8 cellular contexts compared by ENCODE assay signal in genomic region chr1:244273845-244274619, GRCh38.
DNase-seq lines count a peak whose midpoint lies in the region; ATAC-seq, FAIRE-seq and TF ChIP-seq lines count a peak whose summit lies in the region.

No MANE protein-coding gene starts in this region.

- POLR2A ChIA-PET in A549 (lab: Yijun Ruan, JAX): interaction anchor here (1.2 kb wide), 1 partner anchor 424 kb away, joined by 4 read pairs; the partner anchor contains the start of gene AKT3
- POLR2A ChIA-PET in CD8-positive, alpha-beta T cell (lab: Charles Lee): interaction anchor here (0.6 kb wide), 1 partner anchor 933 kb away, joined by 3 read pairs; no protein-coding TSS in a partner anchor

- H3K4me1 Mint-ChIP-seq in CD8-positive, alpha-beta T cell (ENCODE audit: low read depth): peaks cover 12% of the 10 kb centered on the region

- under 1% methylated on average over 13 of the region's 13 CpGs for WGBS in A549 (ENCODE audit: missing lambda C conversion rate)

- peaks cover 41% of the 10 kb centered on the region for H3K4me1 ChIP-seq in A549
- H3K4me1 ChIP-seq in CD8-positive, alpha-beta T cell (ENCODE audit: insufficient read depth, low read length): no peaks in the 10 kb centered on the region

- TF ChIP-seq POLR2A in A549 (IDR thresholded peaks at IDR 0.05; ENCODE audit: low read length): no peak

- intact Hi-C loops in left ventricle myocardium superior (cut with micrococcal nuclease): loop anchor here (5.0 kb wide), 1 partner anchor 932 kb away; no protein-coding TSS in a partner anchor
- intact Hi-C loops in CD8-positive, alpha-beta T cell (cut with DNase I, micrococcal nuclease): loop anchor here (1.0 to 10.0 kb wide), 12 partner anchors 25 to 1809 kb away; partner anchors contain the start of gene AKT3 (in 2 of the 2)

- TF ChIP-seq RAD21 in A549 (conservative IDR thresholded peaks at IDR 0.05 in 1 of 2, IDR thresholded peaks at IDR 0.05 in 1 of 2): peak; percentile 31 to 37; a peak in 4 of 5 replicates

- peak; percentile 41 to 45; a peak in 2 of 5 replicates for TF ChIP-seq EP300 in A549 (IDR thresholded peaks at IDR 0.05)

- TF ChIP-seq CTCF in A549 (IDR thresholded peaks at IDR 0.05): no peak; the same call in 2 of the 3 replicates
- TF ChIP-seq CTCF in CD8-positive, alpha-beta T cell (IDR thresholded peaks at IDR 0.05): no peak

- no peaks in the 10 kb centered on the region for H3K36me3 Mint-ChIP-seq in CD8-positive, alpha-beta T cell

- H3K36me3 ChIP-seq in CD8-positive, alpha-beta T cell (ENCODE audit: insufficient read depth, low read length): no peaks in the 10 kb centered on the region

- no peaks in the 10 kb centered on the region for H3K27me3 Mint-ChIP-seq in CD8-positive, alpha-beta T cell (ENCODE audit: low read depth)

- H3K4me2 ChIP-seq in A549: peak overlapping the region; percentile 73

- no peak overlapping the region for H3K27ac Mint-ChIP-seq in CD8-positive, alpha-beta T cell

- no peaks in the 10 kb centered on the region for H3K27me3 ChIP-seq in CD8-positive, alpha-beta T cell (ENCODE audit: insufficient read depth, low read length)

- CTCF ChIA-PET in A549 (lab: Yijun Ruan, JAX): interaction anchor here (0.6 to 4.8 kb wide), 46 partner anchors 11 to 935 kb away, joined by 3 to 49 read pairs (median 3); no protein-coding TSS in a partner anchor
- CTCF ChIA-PET in CD8-positive, alpha-beta T cell (lab: Charles Lee): interaction anchor here (0.6 to 4.1 kb wide), 10 partner anchors 12 to 936 kb away, joined by 3 to 42 read pairs (median 4); no protein-coding TSS in a partner anchor

- peak overlapping the region; percentile 21; the same call in 2 of the 3 replicates for H3K4me3 ChIP-seq in A549
- no peak overlapping the region for H3K4me3 ChIP-seq in CD8-positive, alpha-beta T cell (ENCODE audit: low read depth, low read length)

- DNase-seq in A549 (ENCODE audit: low read depth in 1 of 2, low spot score in 1 of 2): peak; percentile 91 to 92
- DNase-seq in activated CD8-positive, alpha-beta memory T cell treated with anti-CD3 and anti-CD28 coated beads, Interleukin-2, amount 50 U/mL, for 48 hours: peak; percentile 51
- DNase-seq in left ventricle myocardium superior: peak; percentile 47
- DNase-seq in smooth muscle cell of the brain vasculature (ENCODE audit: low read depth, low spot score): peak; percentile 69
- DNase-seq in CD8-positive, alpha-beta T cell: no peak
- DNase-seq in 8988T: no peak
- no peak for DNase-seq in NCI-H2171 treated with DMSO at 0.1 percent for 48 hours (lab: John Stamatoyannopoulos, UW)

- ATAC-seq in A549 (peak; percentile 90 to 93), HG02610 (IDR thresholded peaks at IDR 0.05; ENCODE audit: unreplicated experiment) (peak; percentile 46), left ventricle myocardium superior (peak; percentile 85)
- no peak for ATAC-seq in CD8-positive, alpha-beta T cell

- peak overlapping the region; percentile 86 to 89 for H3K27ac ChIP-seq in A549
- no peak overlapping the region for H3K27ac ChIP-seq in CD8-positive, alpha-beta T cell (ENCODE audit: low read depth, low read length)

- no peak overlapping the region for H3K4me3 Mint-ChIP-seq in CD8-positive, alpha-beta T cell

- H3K9me3 Mint-ChIP-seq in CD8-positive, alpha-beta T cell: peaks cover 2% of the 10 kb centered on the region

- FAIRE-seq in A549 (lab: Jason Lieb, UNC): no peak

- peaks cover 10% of the 10 kb centered on the region for H3K9me3 ChIP-seq in A549
- H3K9me3 ChIP-seq in CD8-positive, alpha-beta T cell (ENCODE audit: low read length): no peaks in the 10 kb centered on the region

TF ChIP-seq in A549, 52 proteins besides CTCF, POLR2A, EP300 and RAD21:
- TF ChIP-seq ATOH8 (CRISPR knock-in tag; IDR thresholded peaks at IDR 0.05; ENCODE audit: low read depth) (0 out of 2 replicates have a peak, but pooled peaks have one; percentile 33), E2F6 (IDR thresholded peaks at IDR 0.05; ENCODE audit: borderline replicate concordance, low read depth) (0 out of 2 replicates have a peak, but pooled peaks have one; percentile 25), GATA3 (IDR thresholded peaks at IDR 0.05; ENCODE audit: borderline replicate concordance) (peak; percentile 81; the same call in 1 of the 2 replicates), MAFK (IDR thresholded peaks at IDR 0.05; ENCODE audit: partially characterized antibody) (peak; percentile 69), ZSCAN20 (CRISPR knock-in tag; IDR thresholded peaks at IDR 0.05) (no peak), CEBPB (IDR thresholded peaks at IDR 0.05) (peak in 1 of 2 experiments; percentile 55; a peak in 2 of 4 replicates), FOSL2 (IDR thresholded peaks at IDR 0.05) (peak; percentile 82), FOSL2 (CRISPR knock-in tag; IDR thresholded peaks at IDR 0.05) (peak; percentile 97), JUNB (IDR thresholded peaks at IDR 0.05) (peak; percentile 76), HOXA7 (CRISPR knock-in tag; IDR thresholded peaks at IDR 0.05) (no peak), JUN (IDR thresholded peaks at IDR 0.05) (peak; percentile 54 to 67; a peak in 3 of 5 replicates), HEYL (CRISPR knock-in tag; IDR thresholded peaks at IDR 0.05) (0 out of 2 replicates have a peak, but pooled peaks have one; percentile 12), NFE2L2 (conservative IDR thresholded peaks at IDR 0.05; ENCODE audit: low read length) (peak; percentile 66), HOXB5 (CRISPR knock-in tag; IDR thresholded peaks at IDR 0.05) (no peak), MAX (IDR thresholded peaks at IDR 0.05) (peak; percentile 72; the same call in 1 of the 2 replicates), NPAS2 (CRISPR knock-in tag; IDR thresholded peaks at IDR 0.05; ENCODE audit: borderline replicate concordance) (no peak)

Comparison
In these comparisons a context has a peak if more than half of its experiments do, and no peak if none do; other contexts are left out.
1. DNase-seq: peak in A549 (2 of 2), activated CD8-positive, alpha-beta memory T cell treated with anti-CD3 and anti-CD28 coated beads, Interleukin-2, amount 50 U/mL, for 48 hours (single experiment), left ventricle myocardium superior (single experiment) and smooth muscle cell of the brain vasculature (single experiment); none in CD8-positive, alpha-beta T cell (0 of 7), 8988T (single experiment) and NCI-H2171 treated with DMSO at 0.1 percent for 48 hours (single experiment).